Comparison of ENCODE assay signal across 14 cellular contexts in genomic region chr11:28105869-28106268, GRCh38. TPM values are rescaled to one million over a fixed set of nuclear protein-coding genes. Genes with fewer than 3 reads are reported as not detected.
DNase-seq lines count a peak whose midpoint lies in the region; ATAC-seq, FAIRE-seq and TF ChIP-seq lines count a peak whose summit lies in the region.
"Had no signal": no experiment of that assay in that cellular context is flagged by ENCODE, and none has a peak within 500 bp of the region (broad histone marks: within the 10 kb centered on the region; RNA-seq: fewer than 3 reads in every experiment).

No MANE protein-coding gene starts in this region.

- H3K4me2 ChIP-seq in K562 (ENCODE audit: insufficient read depth, low read length): peak overlapping the region; percentile 98
- peak overlapping the region; percentile 92 for H3K4me2 ChIP-seq in skeletal muscle satellite cell (ENCODE audit: low read length)

- no peak for ATAC-seq in K562
- ATAC-seq in HG03432 (IDR thresholded peaks at IDR 0.05; ENCODE audit: unreplicated experiment): no peak
- no peak for ATAC-seq in left cardiac atrium
- no peak for ATAC-seq in HG03025 (IDR thresholded peaks at IDR 0.05; ENCODE audit: low FRiP score, unreplicated experiment)

- no TSS peak for BruUV-seq in K562 (replicated peaks; lab: Mats Ljungman, UMichigan)

- no peak for DNase-seq in activated naive CD4-positive, alpha-beta T cell treated with anti-CD3 and anti-CD28 coated beads for 36 hours
- DNase-seq in activated naive CD4-positive, alpha-beta T cell treated with Interleukin-2 at 50 U/mL for 16 hours: no peak
- DNase-seq in NCI-H2029 (lab: John Stamatoyannopoulos, UW): peak; percentile 36
- no peak for DNase-seq in K562 (ENCODE audit: extremely low read depth in 1 of 4, low spot score in 3 of 4)
- no peak for DNase-seq in left cardiac atrium
- DNase-seq: activated gamma-delta T cell; NCI-H446; stimulated activated CD4-positive, alpha-beta T cell treated with anti-CD3 and anti-CD28 coated beads, Interleukin-4, amount 100 ng/mL, for 4 hours; T-helper 9 cell; tibial artery had no signal

- peaks cover 98% of the 10 kb centered on the region for H3K79me2 ChIP-seq in K562 (ENCODE audit: control insufficient read depth, insufficient read depth, low read length)

- TF ChIP-seq EP300 in K562 (IDR thresholded peaks at IDR 0.05; ENCODE audit: low read length): no peak

- no peaks in the 10 kb centered on the region for H4K20me1 ChIP-seq in K562 (replicated peaks; ENCODE audit: control insufficient read depth, insufficient read depth, low read length)

- POLR2A ChIA-PET in K562 (lab: Yijun Ruan, JAX): interaction anchor here (1.1 to 2.8 kb wide), 4 partner anchors 9 to 27 kb away, joined by 3 to 21 read pairs (median 4); no protein-coding TSS in a partner anchor

- peaks cover 3% of the 10 kb centered on the region; the same call in 1 of the 3 replicates for H3K36me3 ChIP-seq in K562 (ENCODE audit: control insufficient read depth, insufficient read depth, low read length)
- no peaks in the 10 kb centered on the region for H3K36me3 ChIP-seq in skeletal muscle satellite cell (ENCODE audit: insufficient read depth, low read length)
- H3K36me3 ChIP-seq: neutrophil, tibial artery had no signal

- H3K27ac Mint-ChIP-seq in activated naive CD4-positive, alpha-beta T cell treated with anti-CD3 and anti-CD28 coated beads for 36 hours: no peak overlapping the region

- intact Hi-C loops in activated naive CD4-positive, alpha-beta T cell treated with anti-CD3 and anti-CD28 coated beads for 36 hours (cut with micrococcal nuclease): loop anchor here (5.0 kb wide), 1 partner anchor 744 kb away; the partner anchor contains the start of gene CCDC34
- intact Hi-C loops in K562 (cut with micrococcal nuclease): no loop called here
- intact Hi-C loops in left cardiac atrium (cut with DNase I): no loop called here

- CTCF ChIA-PET in activated naive CD4-positive, alpha-beta T cell treated with anti-CD3 and anti-CD28 coated beads for 36 hours (lab: Charles Lee): no interaction called here
- CTCF ChIA-PET in K562 (lab: Yijun Ruan, JAX; ENCODE audit: low intra/inter-chr PET ratio): no interaction called here

- no peaks in the 10 kb centered on the region for H3K27me3 Mint-ChIP-seq in activated naive CD4-positive, alpha-beta T cell treated with anti-CD3 and anti-CD28 coated beads for 36 hours (ENCODE audit: low read depth)

- peak overlapping the region; percentile 78 for H3K4me3 ChIP-seq in K562
- no peak overlapping the region for H3K4me3 ChIP-seq in skeletal muscle satellite cell (ENCODE audit: low read length)
- H3K4me3 ChIP-seq: tibial artery had no signal

- H3K27me3 ChIP-seq in K562 (ENCODE audit: control insufficient read depth in 2 of 2, insufficient read depth in 2 of 2, low read length in 2 of 2) (no peaks in the 10 kb centered on the region), skeletal muscle satellite cell (ENCODE audit: control insufficient read depth, insufficient read depth, low read length) (no peaks in the 10 kb centered on the region)
- H3K27me3 ChIP-seq: neutrophil, tibial artery had no signal

- TF ChIP-seq POLR2A in K562 (conservative IDR thresholded peaks at IDR 0.05): no peak

- no peaks in the 10 kb centered on the region for H3K9me3 Mint-ChIP-seq in activated naive CD4-positive, alpha-beta T cell treated with anti-CD3 and anti-CD28 coated beads for 36 hours

- TF ChIP-seq CTCF in K562 (IDR thresholded peaks at IDR 0.05 in 2 of 3, conservative IDR thresholded peaks at IDR 0.05 in 1 of 3; ENCODE audit: insufficient read depth in 2 of 3, low read depth in 1 of 3, low read length in 3 of 3): no peak

- peak overlapping the region; percentile 22 for H2AFZ ChIP-seq in K562 (ENCODE audit: low read depth, low read length)

- H3K4me1 Mint-ChIP-seq in activated naive CD4-positive, alpha-beta T cell treated with anti-CD3 and anti-CD28 coated beads for 36 hours (ENCODE audit: low read depth): peaks cover 23% of the 10 kb centered on the region

- H3K4me1 ChIP-seq in K562 (replicated peaks in 1 of 2; ENCODE audit: control insufficient read depth in 2 of 2, insufficient read depth in 2 of 2, low read length in 2 of 2): peaks cover 0 to 4% of the 10 kb centered on the region in 2 experiments; a peak in 3 of 5 replicates
- peaks cover 43% of the 10 kb centered on the region for H3K4me1 ChIP-seq in skeletal muscle satellite cell (ENCODE audit: control insufficient read depth, insufficient read depth, low read length)

- peaks cover 6% of the 10 kb centered on the region for H3K36me3 Mint-ChIP-seq in activated naive CD4-positive, alpha-beta T cell treated with anti-CD3 and anti-CD28 coated beads for 36 hours (ENCODE audit: low read depth)

- peak overlapping the region; percentile 71 for H3K4me3 Mint-ChIP-seq in activated naive CD4-positive, alpha-beta T cell treated with anti-CD3 and anti-CD28 coated beads for 36 hours

- peak overlapping the region; percentile 40; the same call in 2 of the 3 replicates for H3K27ac ChIP-seq in K562 (ENCODE audit: extremely low read depth, low read depth, low read length)
- H3K27ac ChIP-seq: neutrophil, tibial artery had no signal

- peak overlapping the region in 1 of 2 experiments; percentile 98; a peak in 2 of 4 replicates for H3K9ac ChIP-seq in K562 (ENCODE audit: insufficient read depth in 1 of 2, low read depth in 2 of 2, low read length in 2 of 2)
- peak overlapping the region; percentile 28 for H3K9ac ChIP-seq in skeletal muscle satellite cell (ENCODE audit: low read depth, low read length)

- H3K9me3 ChIP-seq in K562 (replicated peaks; ENCODE audit: control insufficient read depth, insufficient read depth, low read depth, low read length) (no peaks in the 10 kb centered on the region), skeletal muscle satellite cell (replicated peaks; ENCODE audit: low read length) (no peaks in the 10 kb centered on the region)
- H3K9me3 ChIP-seq: neutrophil, tibial artery had no signal

- no peaks in the 10 kb centered on the region for H3K9me1 ChIP-seq in K562 (ENCODE audit: control insufficient read depth, insufficient read depth, low read length)

- 4% methylated on average over 5 of the region's 5 CpGs for WGBS in K562 (ENCODE audit: insufficient coverage, low coverage, missing lambda C conversion rate)

- in situ Hi-C loops in K562 (cut with MboI): no loop called here

- no peak for FAIRE-seq in K562 (lab: Jason Lieb, UNC)

- TF ChIP-seq RAD21 in K562 (CRISPR knock-in tag; conservative IDR thresholded peaks at IDR 0.05 in 1 of 2, IDR thresholded peaks at IDR 0.05 in 1 of 2): no peak

TF ChIP-seq in K562, 482 proteins besides CTCF, POLR2A, EP300 and RAD21 (continues in another document):
- no peak for TF ChIP-seq CHD4 (IDR thresholded peaks at IDR 0.05; ENCODE audit: insufficient read depth, insufficient replicate concordance, low read depth, low read length, poor library complexity, severe bottlenecking)
- TF ChIP-seq ELF1 (tag; IDR thresholded peaks at IDR 0.05): no peak
- no peak for TF ChIP-seq ZNF79 (CRISPR knock-in tag; IDR thresholded peaks at IDR 0.05; ENCODE audit: low read depth)
- no peak for TF ChIP-seq GATAD2A (IDR thresholded peaks at IDR 0.05)
- no peak for TF ChIP-seq CHD1 (IDR thresholded peaks at IDR 0.05; ENCODE audit: low read length)
- TF ChIP-seq NCOA6 (IDR thresholded peaks at IDR 0.05): no peak

RNA-seq across cellular contexts. Expression of gene KIF18A, which starts 2.1 kb away (rescaled TPM):
- total RNA-seq in activated naive CD4-positive, alpha-beta T cell treated with anti-CD3 and anti-CD28 coated beads for 36 hours: 10 to 100 TPM; 34.7 to 36.5 TPM
- total RNA-seq in K562 (2011; cell fraction: chromatin; rRNA removed; ENCODE audit: low replicate concordance): 29.1 and 184 TPM in 2 replicates
- total RNA-seq in K562 (2011; cell fraction: nucleolus; rRNA removed): 14.5 and 23.7 TPM in 2 replicates
- 44.7 and 45.4 TPM in 2 replicates for total RNA-seq in K562 (2011; cell fraction: nucleoplasm; rRNA removed)
- total RNA-seq in K562 (2014; rRNA removed): 15.1 and 16.4 TPM in 2 replicates
- total RNA-seq in K562 (2014; rRNA removed; fragmentation: Illumina TruSeq; extraction: Trizol): 36.1 and 42.6 TPM in 2 replicates
- total RNA-seq in K562 (2015; rRNA removed; fragmentation: Illumina TruSeq; extraction: Trizol): 29.6 and 32.9 TPM in 2 replicates
- 22.1 and 22.5 TPM in 2 replicates for total RNA-seq in K562 (2021)
- polyA plus RNA-seq in K562 (2011; rRNA removed): 22.0 and 24.4 TPM in 2 replicates
- polyA plus RNA-seq in K562 (2011; cell fraction: cytosol; rRNA removed): 2.9 and 7.4 TPM in 2 replicates
- 14.0 and 23.7 TPM in 2 replicates for polyA plus RNA-seq in K562 (2011; cell fraction: nucleus; rRNA removed)
- 18.1 and 19.0 TPM in 2 replicates for polyA plus RNA-seq in K562 (2012)
- polyA plus RNA-seq in K562 (2014; fragmentation: Illumina TruSeq; extraction: Trizol): 24.1 and 27.0 TPM in 2 replicates
- 10 to 100 TPM; 20.8 to 24.3 TPM for polyA plus RNA-seq in K562 (2014; fragmentation: Nextera tagmentation; extraction: Ambion mirVana)
- polyA plus RNA-seq in K562 (2014; rRNA removed): 17.3 TPM in 2 replicates
- 66.0 and 74.0 TPM in 2 replicates for polyA minus RNA-seq in K562 (2011; rRNA and poly(A)+ RNA removed)
- 12.3 and 14.2 TPM in 2 replicates for polyA minus RNA-seq in K562 (2011; cell fraction: cytosol; rRNA and poly(A)+ RNA removed)
- 73.2 and 125 TPM in 2 replicates for polyA minus RNA-seq in K562 (2011; cell fraction: nucleus; rRNA and poly(A)+ RNA removed)
- 10.6 and 12.2 TPM in 2 replicates for total RNA-seq in skeletal muscle satellite cell (2012; rRNA removed)
- under 1 TPM in 1 of 2 donors, not detected in 1; 0.50 TPM for total RNA-seq in left cardiac atrium

RNA-seq across cellular contexts. Expression of gene METTL15, which starts 2.3 kb away (rescaled TPM):
- total RNA-seq in activated naive CD4-positive, alpha-beta T cell treated with anti-CD3 and anti-CD28 coated beads for 36 hours: 10 to 100 TPM; 18.0 to 19.8 TPM
- 32.0 and 54.2 TPM in 2 replicates for total RNA-seq in K562 (2011; cell fraction: chromatin; rRNA removed; ENCODE audit: low replicate concordance)
- 11.5 and 16.8 TPM in 2 replicates for total RNA-seq in K562 (2011; cell fraction: nucleolus; rRNA removed)
- total RNA-seq in K562 (2011; cell fraction: nucleoplasm; rRNA removed): 26.0 and 39.6 TPM in 2 replicates
- total RNA-seq in K562 (2014; rRNA removed) (10.4 and 10.7 TPM in 2 replicates), K562 (2014; rRNA removed; fragmentation: Illumina TruSeq; extraction: Trizol) (21.7 and 24.2 TPM in 2 replicates), K562 (2015; rRNA removed; fragmentation: Illumina TruSeq; extraction: Trizol) (15.9 and 16.1 TPM in 2 replicates), K562 (2021) (12.5 and 15.9 TPM in 2 replicates), left cardiac atrium (1 to 10 TPM; 7.8 to 9.3 TPM)
- polyA plus RNA-seq in K562 (2011; rRNA removed) (17.5 and 20.4 TPM in 2 replicates), K562 (2014; fragmentation: Illumina TruSeq; extraction: Trizol) (10.1 and 12.1 TPM in 2 replicates), K562 (2014; fragmentation: Nextera tagmentation; extraction: Ambion mirVana) (10 to 100 TPM; 19.1 to 20.9 TPM), K562 (2014; rRNA removed) (11.6 and 12.0 TPM in 2 replicates)
- polyA plus RNA-seq in K562 (2011; cell fraction: cytosol; rRNA removed): 6.8 and 11.1 TPM in 2 replicates
- 13.2 and 14.6 TPM in 2 replicates for polyA plus RNA-seq in K562 (2011; cell fraction: nucleus; rRNA removed)
- 8.5 and 8.6 TPM in 2 replicates for polyA plus RNA-seq in K562 (2012)
- polyA minus RNA-seq in K562 (2011; rRNA and poly(A)+ RNA removed): 32.8 and 40.0 TPM in 2 replicates
- polyA minus RNA-seq in K562 (2011; cell fraction: cytosol; rRNA and poly(A)+ RNA removed): 10.6 and 13.9 TPM in 2 replicates
- 36.2 and 64.3 TPM in 2 replicates for polyA minus RNA-seq in K562 (2011; cell fraction: nucleus; rRNA and poly(A)+ RNA removed)
- total RNA-seq in skeletal muscle satellite cell (2012; rRNA removed): 11.7 and 15.1 TPM in 2 replicates

Comparison
In these comparisons a context has a peak if more than half of its experiments do, and no peak if none do; other contexts are left out.
1. RNA of gene KIF18A, which starts 2.1 kb away (total RNA-seq): 34.7 to 36.5 TPM in activated naive CD4-positive, alpha-beta T cell treated with anti-CD3 and anti-CD28 coated beads for 36 hours and 14.5 to 184 TPM in K562; 0.50 TPM in left cardiac atrium; every median in the first group is over 10 times any median in the second.